Comparison of ENCODE assay signal across 8 cellular contexts in the genomic region with DNA sequence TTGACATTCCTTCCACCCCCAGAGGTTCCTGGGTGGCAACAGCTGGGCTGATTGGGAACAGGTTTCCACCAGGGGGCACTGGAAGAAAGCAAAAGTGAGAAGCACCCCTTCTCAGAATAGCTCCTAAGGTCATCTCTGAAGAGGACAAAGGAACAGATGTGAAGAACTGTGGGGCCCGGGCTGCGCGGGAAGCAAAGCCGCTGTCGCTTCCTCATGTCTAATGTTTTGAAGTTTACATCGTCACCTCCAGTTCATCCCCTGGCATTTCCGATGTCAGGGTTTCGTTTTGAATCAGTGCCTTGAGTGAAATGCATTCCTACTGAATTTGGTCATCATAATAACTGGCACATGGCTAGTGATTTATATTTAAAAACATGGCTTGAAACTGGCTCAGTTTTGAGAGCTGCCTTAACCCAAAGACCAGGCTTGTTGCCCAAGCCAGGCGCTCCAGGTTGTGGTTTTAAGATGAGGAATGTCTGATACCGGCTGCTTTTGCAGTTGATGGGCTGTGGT. TPM values are rescaled to one million over a fixed set of nuclear protein-coding genes. Genes with fewer than 3 reads are reported as not detected.
DNase-seq lines count a peak whose midpoint lies in the region; ATAC-seq and TF ChIP-seq lines count a peak whose summit lies in the region.

No MANE protein-coding gene starts in this region.

- H3K4me3 ChIP-seq in WI38 (ENCODE audit: low read depth, low read length) (peak overlapping the region; percentile 42), mammary epithelial cell (replicated peaks in 1 of 3; ENCODE audit: insufficient read depth in 1 of 3, low read depth in 2 of 3, low read length in 3 of 3) (peak overlapping the region in 1 of 3 experiments; percentile 2)

- H3K4me1 ChIP-seq in mammary epithelial cell (ENCODE audit: insufficient read depth, low read length), result peaks cover 17% of the 10 kb centered on the region

- H2AFZ ChIP-seq in mammary epithelial cell (ENCODE audit: low read depth, low read length), result peak overlapping the region; percentile 70

- no peaks in the 10 kb centered on the region for H3K36me3 ChIP-seq in mammary epithelial cell (ENCODE audit: insufficient read depth, low read length)

- H3K79me2 ChIP-seq in mammary epithelial cell (ENCODE audit: insufficient read depth, low read length), result no peaks in the 10 kb centered on the region

- dilution Hi-C loops in mammary epithelial cell (cut with HindIII; ENCODE audit: low sequenced_read_pairs), result no loop called here

- intact Hi-C loops in mammary epithelial cell (cut with micrococcal nuclease), result no loop called here

- H3K27me3 ChIP-seq in mammary epithelial cell (ENCODE audit: insufficient read depth, low read length), result no peaks in the 10 kb centered on the region

- peak overlapping the region; percentile 37 for H3K27ac ChIP-seq in mammary epithelial cell (ENCODE audit: insufficient read depth, low read depth, low read length)

- CTCF ChIA-PET in mammary epithelial cell (lab: Charles Lee; ENCODE audit: low non-redundant PET), result no interaction called here

- ATAC-seq in HG02870 (IDR thresholded peaks at IDR 0.05; ENCODE audit: unreplicated experiment), result peak; percentile 84

- H3K9me3 ChIP-seq in mammary epithelial cell (replicated peaks; ENCODE audit: insufficient read depth, low read length), result no peaks in the 10 kb centered on the region

- DNase-seq in DMS153 (lab: John Stamatoyannopoulos, UW) (peak; percentile 20), DMS153 treated with DMSO at 0.1 percent for 48 hours (lab: John Stamatoyannopoulos, UW; ENCODE audit: unreplicated experiment) (no peak), NCI-H2081 treated with DMSO at 0.1 percent for 48 hours (lab: John Stamatoyannopoulos, UW) (peak; percentile 22), mammary epithelial cell (peak; percentile 93), kidney tubule cell (ENCODE audit: low spot score) (peak; percentile 96)
- DNase-seq in stimulated activated CD4-positive, alpha-beta T cell treated with anti-CD3 and anti-CD28 coated beads, Interleukin-4, amount 100 ng/mL, for 1 hour, result peak; percentile 65

- in situ Hi-C loops in mammary epithelial cell (cut with MboI; ENCODE audit: low sequenced_read_pairs in 2 of 2), result loop anchor here in 1 of 2 donors (25.0 kb wide), 1 partner anchor 91 kb away; no protein-coding TSS in a partner anchor

- peak overlapping the region; percentile 59 for H3K4me2 ChIP-seq in mammary epithelial cell (ENCODE audit: insufficient read depth, low read depth, low read length)

- peak; percentile 59 for TF ChIP-seq CTCF in WI38 (IDR thresholded peaks at IDR 0.05; ENCODE audit: low read depth, low read length)
- peak; percentile 44 to 63 for TF ChIP-seq CTCF in mammary epithelial cell (conservative IDR thresholded peaks at IDR 0.05 in 1 of 2, IDR thresholded peaks at IDR 0.05 in 1 of 2; ENCODE audit: extremely low read depth in 1 of 2, insufficient read depth in 1 of 2, low read depth in 1 of 2, low read length in 2 of 2)

- no peaks in the 10 kb centered on the region for H4K20me1 ChIP-seq in mammary epithelial cell (ENCODE audit: insufficient read depth, low read length)

- no TSS peak for BruUV-seq in mammary epithelial cell (replicated peaks; lab: Mats Ljungman, UMichigan)

- WGBS in mammary epithelial cell (ENCODE audit: low coverage, missing lambda C conversion rate), result 1% methylated on average over 10 of the region's 10 CpGs

- no peak overlapping the region for H3K9ac ChIP-seq in mammary epithelial cell (ENCODE audit: insufficient read depth, low read length)

RNA-seq across cellular contexts. Expression of a gene that starts 6.1 kb away (rescaled TPM):
- total RNA-seq in mammary epithelial cell, result under 1 TPM in 1 of 2 donors, not detected in 1; 0.17 TPM
- polyA plus RNA-seq in mammary epithelial cell, result not detected
- not detected for polyA minus RNA-seq in mammary epithelial cell
